22 cellular contexts compared by ENCODE assay signal in the genomic region with DNA sequence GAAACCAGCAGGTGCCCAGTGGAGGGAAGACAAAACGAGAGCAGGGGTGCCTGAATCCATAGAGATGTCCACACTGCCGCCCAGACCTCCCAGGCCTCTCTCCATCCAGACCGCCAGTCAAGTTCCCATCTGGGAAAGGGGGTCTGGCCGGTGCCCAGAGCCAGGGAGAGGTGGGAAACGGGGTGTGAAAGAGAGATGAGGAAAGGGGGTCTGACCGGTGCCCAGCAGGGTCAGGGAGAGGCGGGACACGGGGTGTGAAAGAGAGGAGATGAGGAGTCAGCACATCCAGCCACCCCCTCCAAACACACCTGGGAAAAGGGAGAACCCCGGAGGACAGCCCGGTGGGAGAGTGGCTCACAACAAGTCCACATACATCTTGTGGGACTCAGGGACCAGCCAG.
DNase-seq lines count a peak whose midpoint lies in the region; ATAC-seq and TF ChIP-seq lines count a peak whose summit lies in the region.
"Had no signal": no experiment of that assay in that cellular context is flagged by ENCODE, and none has a peak within 500 bp of the region (broad histone marks: within the 10 kb centered on the region; RNA-seq: fewer than 3 reads in every experiment).

No MANE protein-coding gene starts in this region.

- POLR2A ChIA-PET in naive thymus-derived CD4-positive, alpha-beta T cell (lab: Charles Lee): no interaction called here
- POLR2A ChIA-PET in PC-9 (lab: Charles Lee; ENCODE audit: unreplicated experiment): no interaction called here

- CTCF ChIA-PET in naive thymus-derived CD4-positive, alpha-beta T cell (lab: Charles Lee): no interaction called here
- CTCF ChIA-PET in PC-9 (lab: Charles Lee): no interaction called here

- H3K4me1 ChIP-seq in naive thymus-derived CD4-positive, alpha-beta T cell (ENCODE audit: control insufficient read depth in 2 of 2, insufficient read depth in 2 of 2, low read length in 2 of 2): no peaks in the 10 kb centered on the region
- H3K4me1 ChIP-seq in PC-9 (replicated peaks; ENCODE audit: insufficient read depth): no peaks in the 10 kb centered on the region

- H3K27me3 Mint-ChIP-seq in stimulated activated naive CD8-positive, alpha-beta T cell treated with anti-CD3 and anti-CD28 coated beads, Interleukin-15, amount 100 ng/mL, for 72 hours: peaks cover 14% of the 10 kb centered on the region
- peaks cover 14% of the 10 kb centered on the region for H3K27me3 Mint-ChIP-seq in T-helper 17 cell
- H3K27me3 Mint-ChIP-seq in naive thymus-derived CD4-positive, alpha-beta T cell: peaks cover 0 to 6% (median 0%) of the 10 kb centered on the region in 5 donors
- H3K27me3 Mint-ChIP-seq: CD4-positive, CD25-positive, alpha-beta regulatory T cell had no signal

- no peaks in the 10 kb centered on the region for H3K36me3 ChIP-seq in naive thymus-derived CD4-positive, alpha-beta T cell (ENCODE audit: control insufficient read depth in 2 of 3, insufficient read depth in 3 of 3, low read length in 3 of 3)
- no peaks in the 10 kb centered on the region for H3K36me3 ChIP-seq in PC-9 (ENCODE audit: low read depth)
- H3K36me3 ChIP-seq: BLaER1 had no signal

- no peak for TF ChIP-seq CTCF in PC-9 (conservative IDR thresholded peaks at IDR 0.05)

- no peak overlapping the region for H2AFZ ChIP-seq in PC-9

- H3K79me2 ChIP-seq in PC-9 (ENCODE audit: low read depth): no peaks in the 10 kb centered on the region

- H3K9me3 ChIP-seq in T-helper 17 cell (ENCODE audit: control insufficient read depth, low read length, poor library complexity, severe bottlenecking) (no peaks in the 10 kb centered on the region), PC-9 (ENCODE audit: insufficient read depth, low read depth) (no peaks in the 10 kb centered on the region)
- no peaks in the 10 kb centered on the region for H3K9me3 ChIP-seq in naive thymus-derived CD4-positive, alpha-beta T cell (ENCODE audit: control insufficient read depth in 2 of 3, low read length in 3 of 3)
- H3K9me3 ChIP-seq: Caco-2 had no signal

- no peaks in the 10 kb centered on the region for H3K27me3 ChIP-seq in naive thymus-derived CD4-positive, alpha-beta T cell (ENCODE audit: control insufficient read depth in 2 of 2, insufficient read depth in 2 of 2, low read length in 2 of 2)
- H3K27me3 ChIP-seq in PC-9 (ENCODE audit: insufficient read depth, low read depth): peaks cover 93% of the 10 kb centered on the region
- H3K27me3 ChIP-seq: BLaER1 had no signal

- H3F3A ChIP-seq in PC-9 (ENCODE audit: insufficient read depth, low read depth): no peaks in the 10 kb centered on the region

- intact Hi-C loops in naive thymus-derived CD4-positive, alpha-beta T cell (cut with micrococcal nuclease): no loop called here
- intact Hi-C loops in PC-9 (cut with micrococcal nuclease; ENCODE audit: unreplicated experiment): no loop called here

- H4K20me1 ChIP-seq in PC-9 (ENCODE audit: insufficient read depth): no peaks in the 10 kb centered on the region
- H4K20me1 ChIP-seq: BLaER1 had no signal

- no peak overlapping the region for H3K27ac ChIP-seq in naive thymus-derived CD4-positive, alpha-beta T cell (ENCODE audit: low read depth, low read length)
- H3K27ac ChIP-seq in PC-9: no peak overlapping the region
- H3K27ac ChIP-seq: A549, BLaER1, C4-2B had no signal

- H3K27ac Mint-ChIP-seq in stimulated activated naive CD8-positive, alpha-beta T cell treated with anti-CD3 and anti-CD28 coated beads, Interleukin-15, amount 100 ng/mL, for 72 hours: no peak overlapping the region
- H3K27ac Mint-ChIP-seq in T-helper 17 cell: no peak overlapping the region
- no peak overlapping the region for H3K27ac Mint-ChIP-seq in naive thymus-derived CD4-positive, alpha-beta T cell
- H3K27ac Mint-ChIP-seq: CD4-positive, CD25-positive, alpha-beta regulatory T cell; CD8-positive, alpha-beta T cell had no signal

- no peaks in the 10 kb centered on the region for H3K4me1 Mint-ChIP-seq in stimulated activated naive CD8-positive, alpha-beta T cell treated with anti-CD3 and anti-CD28 coated beads, Interleukin-15, amount 100 ng/mL, for 72 hours
- H3K4me1 Mint-ChIP-seq in T-helper 17 cell: no peaks in the 10 kb centered on the region
- H3K4me1 Mint-ChIP-seq in naive thymus-derived CD4-positive, alpha-beta T cell: no peaks in the 10 kb centered on the region
- H3K4me1 Mint-ChIP-seq: CD4-positive, CD25-positive, alpha-beta regulatory T cell had no signal

- DNase-seq in stimulated activated naive CD8-positive, alpha-beta T cell treated with anti-CD3 and anti-CD28 coated beads, Interleukin-15, amount 100 ng/mL, for 72 hours: no peak
- DNase-seq in stimulated activated naive CD8-positive, alpha-beta T cell treated with anti-CD3 and anti-CD28 coated beads, Interleukin-15, Interleukin-2, amounts not matched to agents 100 U/mL and 50 U/mL, for 24 hours: no peak
- DNase-seq in T-helper 17 cell: no peak
- no peak for DNase-seq in naive thymus-derived CD4-positive, alpha-beta T cell
- no peak for DNase-seq in PC-9
- DNase-seq: 8988T; ACHN; Caco-2; CD4-positive, CD25-positive, alpha-beta regulatory T cell; CD8-positive, alpha-beta T cell; DMS 273 treated with DMSO at 0.1 percent for 48 hours; DMS79; EL; GDM1; GOT3; HCEC 1CT had no signal

- no peaks in the 10 kb centered on the region for H3K9me2 ChIP-seq in PC-9 (ENCODE audit: insufficient read depth)

- peak; percentile 25 for ATAC-seq in stimulated activated naive CD8-positive, alpha-beta T cell treated with anti-CD3 and anti-CD28 coated beads, Interleukin-15, amount 100 ng/mL, for 72 hours
- ATAC-seq in stimulated activated naive CD8-positive, alpha-beta T cell treated with anti-CD3 and anti-CD28 coated beads, Interleukin-15, Interleukin-2, amounts not matched to agents 100 U/mL and 50 U/mL, for 24 hours: no peak
- ATAC-seq in T-helper 17 cell: no peak
- peak; percentile 8 for ATAC-seq in naive thymus-derived CD4-positive, alpha-beta T cell
- ATAC-seq in HG03045 (IDR thresholded peaks at IDR 0.05; ENCODE audit: unreplicated experiment): no peak
- ATAC-seq in GM21381 (IDR thresholded peaks at IDR 0.05; ENCODE audit: unreplicated experiment): no peak
- ATAC-seq: A549; CD8-positive, alpha-beta T cell; GM12878 had no signal

- H3K4me3 ChIP-seq in naive thymus-derived CD4-positive, alpha-beta T cell (ENCODE audit: low read length): no peak overlapping the region
- H3K4me3 ChIP-seq in PC-9: no peak overlapping the region
- H3K4me3 ChIP-seq: A549, BLaER1, GM12878 had no signal

- no TSS peak for BruUV-seq in PC-9 (replicated peaks; lab: Mats Ljungman, UMichigan)

- peaks cover 7 to 17% of the 10 kb centered on the region in 2 donors for H3K9me3 Mint-ChIP-seq in stimulated activated naive CD8-positive, alpha-beta T cell treated with anti-CD3 and anti-CD28 coated beads, Interleukin-15, amount 100 ng/mL, for 72 hours
- peaks cover 4 to 23% (median 10%) of the 10 kb centered on the region in 11 donors for H3K9me3 Mint-ChIP-seq in naive thymus-derived CD4-positive, alpha-beta T cell

- H3K4me2 ChIP-seq in PC-9: no peak overlapping the region
- H3K4me2 ChIP-seq: A549, BLaER1 had no signal

- no peaks in the 10 kb centered on the region for H3K36me3 Mint-ChIP-seq in T-helper 17 cell (ENCODE audit: low read depth)
- H3K36me3 Mint-ChIP-seq in naive thymus-derived CD4-positive, alpha-beta T cell: peaks cover 0 to 7% (median 0%) of the 10 kb centered on the region in 5 donors
- H3K36me3 Mint-ChIP-seq: CD4-positive, CD25-positive, alpha-beta regulatory T cell; CD8-positive, alpha-beta T cell had no signal

- no peak overlapping the region for H3K4me3 Mint-ChIP-seq in stimulated activated naive CD8-positive, alpha-beta T cell treated with anti-CD3 and anti-CD28 coated beads, Interleukin-15, amount 100 ng/mL, for 72 hours
- peak overlapping the region; percentile 49 for H3K4me3 Mint-ChIP-seq in T-helper 17 cell
- no peak overlapping the region for H3K4me3 Mint-ChIP-seq in naive thymus-derived CD4-positive, alpha-beta T cell
- H3K4me3 Mint-ChIP-seq: CD4-positive, CD25-positive, alpha-beta regulatory T cell; CD8-positive, alpha-beta T cell had no signal

Comparison
In these comparisons a context has a peak if more than half of its experiments do, and no peak if none do; other contexts are left out.
1. ATAC-seq: peak in stimulated activated naive CD8-positive, alpha-beta T cell treated with anti-CD3 and anti-CD28 coated beads, Interleukin-15, amount 100 ng/mL, for 72 hours (single experiment) and naive thymus-derived CD4-positive, alpha-beta T cell (single experiment); none in stimulated activated naive CD8-positive, alpha-beta T cell treated with anti-CD3 and anti-CD28 coated beads, Interleukin-15, Interleukin-2, amounts not matched to agents 100 U/mL and 50 U/mL, for 24 hours (single experiment), T-helper 17 cell (single experiment), HG03045 (single experiment) and GM21381 (single experiment).